Comparison of ENCODE assay signal across 8 cellular contexts in genomic region chr10:52740913-52741675, GRCh38. TPM values are rescaled to one million over a fixed set of nuclear protein-coding genes. Genes with fewer than 3 reads are reported as not detected.
DNase-seq lines count a peak whose midpoint lies in the region; ATAC-seq and TF ChIP-seq lines count a peak whose summit lies in the region.

No MANE protein-coding gene starts in this region.

- TF ChIP-seq CTCF in cardiac muscle cell (IDR thresholded peaks at IDR 0.05; ENCODE audit: low read depth, low read length) (peak; percentile 94), ascending aorta (IDR thresholded peaks at IDR 0.05) (peak; percentile 31 to 69 (median 62))

- H3K27me3 ChIP-seq in cardiac muscle cell (peaks cover 14% of the 10 kb centered on the region), ascending aorta (no peaks in the 10 kb centered on the region)

- H3K36me3 ChIP-seq in cardiac muscle cell (no peaks in the 10 kb centered on the region), ascending aorta (no peaks in the 10 kb centered on the region)

- H3K9me3 ChIP-seq in cardiac muscle cell (ENCODE audit: low read depth) (no peaks in the 10 kb centered on the region), ascending aorta (no peaks in the 10 kb centered on the region)

- no peaks in the 10 kb centered on the region for H3K4me1 ChIP-seq in cardiac muscle cell (ENCODE audit: low read depth)
- no peaks in the 10 kb centered on the region for H3K4me1 ChIP-seq in ascending aorta

- H3K27ac ChIP-seq in cardiac muscle cell (no peak overlapping the region), ascending aorta (no peak overlapping the region)

- intact Hi-C loops in cardiac septum (cut with DNase I) = no loop called here
- intact Hi-C loops in ascending aorta (cut with DNase I) = no loop called here

- DNase-seq in cardiac muscle cell (ENCODE audit: low read depth in 1 of 2, low spot score in 1 of 2) (peak; percentile 60 to 62), cardiac septum (ENCODE audit: low spot score) (no peak), NCI-H460 (ENCODE audit: extremely low read depth, low read depth) (peak; percentile 30), ascending aorta (ENCODE audit: low spot score in 2 of 2) (no peak), islet precursor cell (peak; percentile 87), NCI-H2171 treated with DMSO at 0.1 percent for 48 hours (lab: John Stamatoyannopoulos, UW) (no peak)
- DNase-seq in stimulated activated CD8-positive, alpha-beta memory T cell treated with anti-CD3 and anti-CD28 coated beads, Interleukin-2, amount 100 ng/mL, for 48 hours (ENCODE audit: low read depth in 2 of 2) = peak; percentile 11 to 23

- peak; percentile 83 for ATAC-seq in HG02642 (IDR thresholded peaks at IDR 0.05; ENCODE audit: poor library complexity, unreplicated experiment)

- H3K4me3 ChIP-seq in cardiac muscle cell (no peak overlapping the region), ascending aorta (no peak overlapping the region)

RNA-seq across cellular contexts. Expression of gene MBL2, which starts 31.5 kb away (rescaled TPM):
- total RNA-seq in cardiac muscle cell (not detected in 2 replicates), cardiac septum (not detected), ascending aorta (not detected)
- polyA plus RNA-seq in cardiac muscle cell = not detected in 2 replicates
- total RNA-seq in NCI-H460 (2014; rRNA removed; shearing (Covaris generic)) = not detected in 2 replicates
- not detected in 2 replicates for polyA plus RNA-seq in NCI-H460 (2014; cell fraction: nucleus; rRNA removed)

Comparison
In these comparisons a context has a peak if more than half of its experiments do, and no peak if none do; other contexts are left out.
1. DNase-seq: peak in cardiac muscle cell (2 of 2), NCI-H460 (single experiment), islet precursor cell (single experiment) and stimulated activated CD8-positive, alpha-beta memory T cell treated with anti-CD3 and anti-CD28 coated beads, Interleukin-2, amount 100 ng/mL, for 48 hours (2 of 2); none in cardiac septum (single experiment), ascending aorta (0 of 2) and NCI-H2171 treated with DMSO at 0.1 percent for 48 hours (single experiment).